In genomic region chr3:9862391-9863235, GRCh38 we compare ENCODE assay signal across 8 cellular contexts. TPM values are rescaled to one million over a fixed set of nuclear protein-coding genes. Genes with fewer than 3 reads are reported as not detected.
DNase-seq lines count a peak whose midpoint lies in the region; ATAC-seq, FAIRE-seq and TF ChIP-seq lines count a peak whose summit lies in the region.

No MANE protein-coding gene starts in this region.

- no peak for ATAC-seq in GM18861 (IDR thresholded peaks at IDR 0.05; ENCODE audit: unreplicated experiment)

- H3K9me3 ChIP-seq in adrenal gland (replicated peaks in 1 of 3) (no peaks in the 10 kb centered on the region), iPS-18c (ENCODE audit: control insufficient read depth, insufficient read depth, low read length) (no peaks in the 10 kb centered on the region), small intestine (ENCODE audit: control insufficient read depth, low read depth) (no peaks in the 10 kb centered on the region), WERI-Rb-1 (ENCODE audit: severe bottlenecking) (no peaks in the 10 kb centered on the region)

- no peak for FAIRE-seq in small intestine (lab: Jason Lieb, UNC)

- no peak overlapping the region for H3K4me3 ChIP-seq in HFF-Myc (replicated peaks; ENCODE audit: low read depth, low read length)
- peak overlapping the region in 1 of 4 donors; percentile 43 for H3K4me3 ChIP-seq in adrenal gland
- peak overlapping the region; percentile 39; the same call in 1 of the 2 replicates for H3K4me3 ChIP-seq in iPS-18c (ENCODE audit: insufficient read depth, low read depth, low read length)
- peak overlapping the region in 1 of 2 donors; percentile 23 for H3K4me3 ChIP-seq in small intestine (ENCODE audit: low read depth in 1 of 2, low read length in 2 of 2)
- H3K4me3 ChIP-seq in WERI-Rb-1 (ENCODE audit: low read depth, low read length) = no peak overlapping the region

- DNase-seq in HFF-Myc (ENCODE audit: extremely low read depth, low read depth) (no peak), adrenal gland (peak; percentile 46 to 64 (median 60)), small intestine (peak; percentile 58), WERI-Rb-1 (no peak), Ammon's horn (ENCODE audit: low spot score) (no peak)

- intact Hi-C loops in adrenal gland (cut with DNase I) = no loop called here

- H3K27ac ChIP-seq in 22Rv1 (no peak overlapping the region), adrenal gland (peak overlapping the region in 2 of 5 donors; percentile 7 to 40), small intestine (ENCODE audit: low read depth in 1 of 2, low read length in 1 of 2) (no peak overlapping the region), WERI-Rb-1 (no peak overlapping the region)

- H3K27me3 ChIP-seq in adrenal gland (no peaks in the 10 kb centered on the region), small intestine (ENCODE audit: control insufficient read depth in 2 of 2, insufficient read depth in 2 of 2, low read length in 2 of 2) (no peaks in the 10 kb centered on the region), WERI-Rb-1 (ENCODE audit: insufficient read depth, low read depth, severe bottlenecking) (no peaks in the 10 kb centered on the region)

- peaks cover 19 to 24% of the 10 kb centered on the region in 2 donors for H3K4me1 ChIP-seq in adrenal gland (replicated peaks in 1 of 2)
- no peaks in the 10 kb centered on the region for H3K4me1 ChIP-seq in small intestine (ENCODE audit: control insufficient read depth in 2 of 2, insufficient read depth in 1 of 2, low read depth in 1 of 2, low read length in 1 of 2)

- WGBS in adrenal gland, 4 donors = 26 to 29% (median 28%) methylated on average over 12 to 52 of the region's 52 CpGs; no CpG with 5 or more reads in 1 of the 4 donors
- 10 to 16% (median 14%) methylated on average over 45 to 52 of the region's 52 CpGs for WGBS in small intestine, 3 donors

- no peak for TF ChIP-seq POLR2A in adrenal gland (IDR thresholded peaks at IDR 0.05)

- H3K36me3 ChIP-seq in adrenal gland (replicated peaks in 1 of 2) (no peaks in the 10 kb centered on the region), small intestine (ENCODE audit: control insufficient read depth in 2 of 2, insufficient read depth in 2 of 2, low read length in 2 of 2) (no peaks in the 10 kb centered on the region), WERI-Rb-1 (no peaks in the 10 kb centered on the region)

- TF ChIP-seq CTCF in 22Rv1 (IDR thresholded peaks at IDR 0.05) (peak; percentile 30; the same call in 1 of the 2 replicates), HFF-Myc (IDR thresholded peaks at IDR 0.05; ENCODE audit: low read depth, low read length, missing control alignments) (peak; percentile 48), adrenal gland (IDR thresholded peaks at IDR 0.05) (peak in 5 of 6 experiments; percentile 21 to 42 (median 34)), WERI-Rb-1 (IDR thresholded peaks at IDR 0.05; ENCODE audit: low read depth, low read length) (no peak)

RNA-seq across cellular contexts. Expression of gene CIDEC, which starts 17.4 kb away (rescaled TPM):
- 1 to 10 TPM in 5 of 8 donors, under 1 TPM in 2, not detected in 1; 0.43 to 5.9 (median 1.4) TPM for total RNA-seq in adrenal gland
- polyA plus RNA-seq in adrenal gland = 100 to 1,000 TPM in 1 of 3 donors, 1 to 10 TPM in 1, under 1 TPM in 1; 0.38 to 108 (median 3.9) TPM
- polyA plus RNA-seq in small intestine = 100 to 1,000 TPM in 2 of 3 donors, 10 to 100 TPM in 1; 62.5 to 748 (median 557) TPM

RNA-seq across cellular contexts. Expression of gene RPUSD3, which starts 18.8 kb away (rescaled TPM):
- total RNA-seq in adrenal gland = 100 to 1,000 TPM in 1 of 8 donors, 10 to 100 TPM in 7; 21.5 to 116 (median 54.6) TPM
- 10 to 100 TPM; 27.7 to 47.9 (median 35.1) TPM for polyA plus RNA-seq in adrenal gland
- 10 to 100 TPM; 19.2 to 41.1 (median 23.5) TPM for polyA plus RNA-seq in small intestine

RNA-seq across cellular contexts. Expression of gene JAGN1, which starts 27.8 kb away (rescaled TPM):
- total RNA-seq in adrenal gland = 100 to 1,000 TPM in 2 of 8 donors, 10 to 100 TPM in 6; 47.2 to 116 (median 63.1) TPM
- 10 to 100 TPM; 31.4 to 69.7 (median 58.2) TPM for polyA plus RNA-seq in adrenal gland
- polyA plus RNA-seq in small intestine = 10 to 100 TPM; 49.0 to 56.8 (median 54.9) TPM

RNA-seq across cellular contexts. Expression of gene IL17RE, which starts 40.0 kb away (rescaled TPM):
- total RNA-seq in adrenal gland = 1 to 10 TPM in 6 of 8 donors, under 1 TPM in 2; 0.24 to 3.3 (median 1.5) TPM
- 1 to 10 TPM in 2 of 3 donors, under 1 TPM in 1; 0.51 to 4.3 (median 2.3) TPM for polyA plus RNA-seq in adrenal gland
- polyA plus RNA-seq in small intestine = 10 to 100 TPM; 31.3 to 59.3 (median 41.4) TPM

RNA-seq across cellular contexts. Expression of gene TTLL3, which starts 52.6 kb away (rescaled TPM):
- total RNA-seq in adrenal gland = 10 to 100 TPM; 13.8 to 68.0 (median 45.5) TPM
- polyA plus RNA-seq in adrenal gland (100 to 1,000 TPM in 2 of 3 donors, 10 to 100 TPM in 1; 10.1 to 214 (median 146) TPM), small intestine (10 to 100 TPM; 20.8 to 23.2 (median 21.9) TPM)

Comparison
In these comparisons a context has a peak if more than half of its experiments do, and no peak if none do; other contexts are left out.
1. DNase-seq: peak in adrenal gland (7 of 7) and small intestine (single experiment); none in HFF-Myc (single experiment), WERI-Rb-1 (single experiment) and Ammon's horn (single experiment).